16 cellular contexts compared by ENCODE assay signal in genomic region chr20:6588296-6588695, GRCh38.
DNase-seq lines count a peak whose midpoint lies in the region; ATAC-seq and TF ChIP-seq lines count a peak whose summit lies in the region.
"Had no signal": no experiment of that assay in that cellular context is flagged by ENCODE, and none has a peak within 500 bp of the region (broad histone marks: within the 10 kb centered on the region; RNA-seq: fewer than 3 reads in every experiment).

No MANE protein-coding gene starts in this region.

- intact Hi-C loops in colonic mucosa (cut with DNase I) = loop anchor here (10.0 kb wide), 1 partner anchor 697 kb away; no protein-coding TSS in a partner anchor
- intact Hi-C loops in stomach (cut with DNase I; ENCODE audit: low total_unique reads) = no loop called here

- H3K9ac ChIP-seq in colonic mucosa (ENCODE audit: low read depth in 2 of 2, low read length in 2 of 2) = no peak overlapping the region

- TF ChIP-seq CTCF in colonic mucosa (IDR thresholded peaks at IDR 0.05) (no peak), stomach (IDR thresholded peaks at IDR 0.05) (no peak)

- H3K27ac ChIP-seq in colonic mucosa (no peak overlapping the region), stomach (no peak overlapping the region)
- H3K27ac ChIP-seq: tibial nerve had no signal

- no peak for TF ChIP-seq EP300 in stomach (IDR thresholded peaks at IDR 0.05)

- no peak for TF ChIP-seq POLR2A in stomach (IDR thresholded peaks at IDR 0.05)

- WGBS in stomach, 5 donors = 30 to 54% (median 40%) methylated on average over 2 of the region's 2 CpGs

- H3K9me3 ChIP-seq in colonic mucosa (no peaks in the 10 kb centered on the region), stomach (no peaks in the 10 kb centered on the region)
- H3K9me3 ChIP-seq: tibial nerve had no signal

- H3K36me3 ChIP-seq in colonic mucosa (no peaks in the 10 kb centered on the region), stomach (no peaks in the 10 kb centered on the region)
- H3K36me3 ChIP-seq: tibial nerve had no signal

- H3K4me3 ChIP-seq in colonic mucosa = no peak overlapping the region
- no peak overlapping the region for H3K4me3 ChIP-seq in stomach
- H3K4me3 ChIP-seq: tibial nerve had no signal

- DNase-seq in NCI-H748 (lab: John Stamatoyannopoulos, UW; ENCODE audit: unreplicated experiment) = peak; percentile 65
- no peak for DNase-seq in NCI-H748 treated with DMSO at 0.1 percent for 48 hours (lab: John Stamatoyannopoulos, UW)
- peak; percentile 15 for DNase-seq in NCI-H510A treated with DMSO at 0.1 percent for 48 hours (lab: John Stamatoyannopoulos, UW)
- DNase-seq in colonic mucosa = peak; percentile 22
- DNase-seq in stomach = peak; percentile 40
- no peak for DNase-seq in activated T-cell treated with anti-CD3 and anti-CD28 coated beads, Interleukin-2, amount 50 U/mL, for 1 hour
- DNase-seq: activated CD4-positive, alpha-beta memory T cell treated with anti-CD3 and anti-CD28 coated beads for 36 hours; activated effector memory CD4-positive, alpha-beta T cell treated with anti-CD3 and anti-CD28 coated beads, Interleukin-2, amount 50 U/mL, for 16 hours; caudate nucleus; CD4-positive, alpha-beta memory T cell; mesenchymal stem cell; NCI-H1930; occipital lobe had no signal

- no peaks in the 10 kb centered on the region for H3K27me3 ChIP-seq in colonic mucosa
- H3K27me3 ChIP-seq in stomach = no peaks in the 10 kb centered on the region
- H3K27me3 ChIP-seq: tibial nerve had no signal

- H3K4me1 ChIP-seq in colonic mucosa (no peaks in the 10 kb centered on the region), stomach (peaks cover 0 to 5% (median 2%) of the 10 kb centered on the region in 4 donors)
- H3K4me1 ChIP-seq: tibial nerve had no signal

- ATAC-seq in HG02571 (IDR thresholded peaks at IDR 0.05; ENCODE audit: unreplicated experiment) = no peak
- no peak for ATAC-seq in GM19452 (IDR thresholded peaks at IDR 0.05; ENCODE audit: unreplicated experiment)

Comparison
In these comparisons a context has a peak if more than half of its experiments do, and no peak if none do; other contexts are left out.
1. DNase-seq: peak in NCI-H748 (single experiment), NCI-H510A treated with DMSO at 0.1 percent for 48 hours (single experiment), colonic mucosa (single experiment) and stomach (single experiment); none in NCI-H748 treated with DMSO at 0.1 percent for 48 hours (single experiment) and activated T-cell treated with anti-CD3 and anti-CD28 coated beads, Interleukin-2, amount 50 U/mL, for 1 hour (single experiment).